Comparison of ENCODE assay signal across 1 cellular context in genomic region chr14:99242816-99243795, GRCh38.
TF ChIP-seq lines count a peak whose summit lies in the region.

No MANE protein-coding gene starts in this region.

TF ChIP-seq in WTC11, 78 proteins besides CTCF, POLR2A, EP300 and RAD21 (continued from another document):
- TF ChIP-seq, protein P1, sequence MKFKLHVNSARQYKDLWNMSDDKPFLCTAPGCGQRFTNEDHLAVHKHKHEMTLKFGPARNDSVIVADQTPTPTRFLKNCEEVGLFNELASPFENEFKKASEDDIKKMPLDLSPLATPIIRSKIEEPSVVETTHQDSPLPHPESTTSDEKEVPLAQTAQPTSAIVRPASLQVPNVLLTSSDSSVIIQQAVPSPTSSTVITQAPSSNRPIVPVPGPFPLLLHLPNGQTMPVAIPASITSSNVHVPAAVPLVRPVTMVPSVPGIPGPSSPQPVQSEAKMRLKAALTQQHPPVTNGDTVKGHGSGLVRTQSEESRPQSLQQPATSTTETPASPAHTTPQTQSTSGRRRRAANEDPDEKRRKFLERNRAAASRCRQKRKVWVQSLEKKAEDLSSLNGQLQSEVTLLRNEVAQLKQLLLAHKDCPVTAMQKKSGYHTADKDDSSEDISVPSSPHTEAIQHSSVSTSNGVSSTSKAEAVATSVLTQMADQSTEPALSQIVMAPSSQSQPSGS (CRISPR knock-in tag; IDR thresholded peaks at IDR 0.05; ENCODE audit: borderline replicate concordance, low read depth), result no peak
- TF ChIP-seq ZNF532 (CRISPR knock-in tag; IDR thresholded peaks at IDR 0.05; ENCODE audit: borderline replicate concordance), result no peak
- no peak for TF ChIP-seq CREB1 (CRISPR knock-in tag; IDR thresholded peaks at IDR 0.05)
